13 cellular contexts compared by ENCODE assay signal in genomic region chr16:26111900-26112299, GRCh38.
"Had no signal": no experiment of that assay in that cellular context is flagged by ENCODE, and none has a peak within 500 bp of the region (broad histone marks: within the 10 kb centered on the region; RNA-seq: fewer than 3 reads in every experiment).

No MANE protein-coding gene starts in this region.

- H3K27ac ChIP-seq: cardiac muscle cell, heart left ventricle, lower lobe of right lung, parathyroid adenoma, skin epidermis, tibial artery had no signal

- H2AFZ ChIP-seq: parathyroid adenoma had no signal

- H3K9me3 ChIP-seq: heart left ventricle, lower lobe of right lung, tibial artery had no signal

- H3K9ac ChIP-seq: parathyroid adenoma had no signal

- H3K27me3 ChIP-seq: cardiac muscle cell, heart left ventricle, tibial artery had no signal

- H3K4me3 Mint-ChIP-seq: activated CD8-positive, alpha-beta T cell treated with anti-CD3 and anti-CD28 coated beads, Interleukin-2, amount 10 ng/mL, durations not matched to agents 7 days and 5 days had no signal

- ATAC-seq: activated CD8-positive, alpha-beta T cell treated with anti-CD3 and anti-CD28 coated beads, Interleukin-2, amount 10 ng/mL, durations not matched to agents 7 days and 5 days; heart left ventricle; lower lobe of right lung had no signal

- H3K27ac Mint-ChIP-seq: activated CD8-positive, alpha-beta T cell treated with anti-CD3 and anti-CD28 coated beads, Interleukin-2, amount 10 ng/mL, durations not matched to agents 7 days and 5 days had no signal

- DNase-seq: activated CD4-positive, alpha-beta T cell treated with anti-CD3 and anti-CD28 coated beads for 48 hours; activated CD8-positive, alpha-beta T cell treated with anti-CD3 and anti-CD28 coated beads, Interleukin-2, amount 10 ng/mL, durations not matched to agents 7 days and 5 days; activated naive CD4-positive, alpha-beta T cell treated with Interleukin-2 at 50 U/mL for 16 hours; heart left ventricle; lower lobe of right lung; midbrain; T1000; tibial artery had no signal

- H3K4me1 ChIP-seq: heart left ventricle, lower lobe of right lung, parathyroid adenoma, tibial artery had no signal

- H3K4me3 ChIP-seq: cardiac muscle cell, heart left ventricle, lower lobe of right lung, skin epidermis, tibial artery had no signal

- FAIRE-seq: endothelial cell of umbilical vein, frontal cortex had no signal

- H3K36me3 ChIP-seq: cardiac muscle cell, heart left ventricle, lower lobe of right lung, tibial artery had no signal
